ENCODE assay signal across 8 cellular contexts in the genomic region with DNA sequence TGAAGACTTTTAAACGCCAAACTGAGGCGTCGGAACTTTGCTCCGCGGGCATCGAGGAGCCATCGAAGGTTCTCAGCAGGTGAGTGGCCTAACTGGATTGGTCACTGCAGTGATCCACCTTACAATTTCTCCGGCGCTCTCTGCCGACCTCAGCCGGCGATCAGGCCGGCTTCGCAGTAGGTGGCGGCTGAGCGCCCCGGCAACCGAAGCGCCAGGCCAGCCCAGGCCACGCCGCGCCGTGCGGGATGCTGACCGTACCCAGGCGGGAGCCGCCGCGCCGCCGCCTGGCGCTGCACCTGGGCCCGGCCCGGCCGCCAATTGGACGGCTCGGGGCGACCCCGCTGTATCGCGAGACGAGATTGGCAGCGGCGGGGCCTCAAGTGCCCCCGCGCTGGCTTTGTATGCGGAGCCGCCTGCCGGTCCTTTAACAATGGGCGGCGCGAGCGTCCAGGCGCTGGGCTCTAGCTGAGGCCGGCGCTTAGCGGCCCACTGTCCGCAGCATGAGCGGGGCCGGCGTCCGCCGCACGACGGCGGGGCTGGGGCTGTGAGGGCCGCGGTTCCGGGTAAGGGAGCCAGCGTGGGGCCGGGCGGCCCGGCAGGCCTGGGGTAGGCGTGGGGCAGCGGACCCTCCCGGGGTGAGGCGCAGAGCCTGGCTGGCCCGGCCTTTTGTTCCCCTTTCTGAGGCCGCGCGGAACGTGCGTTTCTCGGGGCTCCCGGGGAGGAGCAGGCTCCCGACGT. TPM values are rescaled to one million over a fixed set of nuclear protein-coding genes. Genes with fewer than 3 reads are reported as not detected.
A peak's percentile ranks its signal among the peaks of the same experiment; 100 is the strongest.
DNase-seq lines count a peak whose midpoint lies in the region; FAIRE-seq and TF ChIP-seq lines count a peak whose summit lies in the region.

A gene with protein sequence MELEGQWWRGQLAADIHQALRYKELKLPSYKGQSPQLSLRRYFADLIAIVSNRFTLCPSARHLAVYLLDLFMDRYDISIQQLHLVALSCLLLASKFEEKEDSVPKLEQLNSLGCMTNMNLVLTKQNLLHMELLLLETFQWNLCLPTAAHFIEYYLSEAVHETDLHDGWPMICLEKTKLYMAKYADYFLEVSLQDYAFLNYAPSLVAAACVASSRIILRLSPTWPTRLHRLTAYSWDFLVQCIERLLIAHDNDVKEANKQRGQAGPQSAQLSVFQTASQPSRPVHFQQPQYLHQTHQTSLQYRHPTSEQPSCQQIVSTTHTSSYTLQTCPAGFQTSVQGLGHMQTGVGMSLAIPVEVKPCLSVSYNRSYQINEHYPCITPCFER (plus strand): TSS at position 427 of the 738 bp plus-strand sequence. CDS start 811 bp downstream, outside the sequence.

- no peaks in the 10 kb centered on the region for H3K9me3 Mint-ChIP-seq in activated naive CD4-positive, alpha-beta T cell treated with anti-CD3 and anti-CD28 coated beads for 36 hours

- H3K4me3 Mint-ChIP-seq in activated naive CD4-positive, alpha-beta T cell treated with anti-CD3 and anti-CD28 coated beads for 36 hours = peak within 1 kb of the TSS; percentile 88

- peaks cover 14% of the 10 kb centered on the region for H3K36me3 ChIP-seq in SJSA1

- peaks cover 11% of the 10 kb centered on the region for H3K4me1 ChIP-seq in SJSA1 (replicated peaks)

- intact Hi-C loops in activated naive CD4-positive, alpha-beta T cell treated with anti-CD3 and anti-CD28 coated beads for 36 hours (cut with micrococcal nuclease) = loop anchor here (1.0 to 10.0 kb wide), 7 partner anchors 47 to 541 kb away; a partner anchor contains a TSS

- FAIRE-seq in H54 (lab: Jason Lieb, UNC) = no peak

- H3K27me3 Mint-ChIP-seq in activated naive CD4-positive, alpha-beta T cell treated with anti-CD3 and anti-CD28 coated beads for 36 hours (ENCODE audit: low read depth) = peaks cover 4% of the 10 kb centered on the region

- DNase-seq in GDM1 (lab: John Stamatoyannopoulos, UW) (peak; percentile 74), H54 (ENCODE audit: insufficient read length, low spot score) (peak; percentile 93), LoVo (ENCODE audit: low spot score) (peak; percentile 93), SJSA1 (ENCODE audit: low read depth in 1 of 2, low spot score in 2 of 2) (peak; percentile 72 to 84), glomerular endothelial cell (ENCODE audit: extremely low read depth, low read depth, low spot score) (no peak), nucleus accumbens (lab: John Stamatoyannopoulos, UW) (peak in 55 of 56 donors; percentile 4 to 87 (median 72)), superior temporal gyrus (ENCODE audit: extremely low spot score) (peak; percentile 87)
- peak; percentile 85 for DNase-seq in activated naive CD4-positive, alpha-beta T cell treated with anti-CD3 and anti-CD28 coated beads for 36 hours

- peak within 1 kb of the TSS; percentile 72 for H3K4me3 ChIP-seq in SJSA1

- no peaks in the 10 kb centered on the region for H3K9me3 ChIP-seq in SJSA1 (replicated peaks)

- no peaks in the 10 kb centered on the region for H3K27me3 ChIP-seq in SJSA1 (replicated peaks)

- CTCF ChIA-PET in activated naive CD4-positive, alpha-beta T cell treated with anti-CD3 and anti-CD28 coated beads for 36 hours (lab: Charles Lee) = no interaction called here

- H3K27ac ChIP-seq in SJSA1 = peak within 1 kb of the TSS; percentile 7

- peak within 1 kb of the TSS; percentile 71 for H3K27ac Mint-ChIP-seq in activated naive CD4-positive, alpha-beta T cell treated with anti-CD3 and anti-CD28 coated beads for 36 hours

- H3K36me3 Mint-ChIP-seq in activated naive CD4-positive, alpha-beta T cell treated with anti-CD3 and anti-CD28 coated beads for 36 hours (ENCODE audit: low read depth) = peaks cover 15% of the 10 kb centered on the region

- peaks cover 36% of the 10 kb centered on the region for H3K4me1 Mint-ChIP-seq in activated naive CD4-positive, alpha-beta T cell treated with anti-CD3 and anti-CD28 coated beads for 36 hours (ENCODE audit: low read depth)

- peak; percentile 70; the same call in 1 of the 2 replicates for TF ChIP-seq POLR2A in H54 (IDR thresholded peaks at IDR 0.05; ENCODE audit: low read depth, low read length)

RNA-seq across cellular contexts. Expression of the gene that starts here (rescaled TPM):
- 0.22 and 2.2 TPM in 2 replicates for total RNA-seq in SJSA1 (2014; rRNA removed; shearing (Covaris generic))
- total RNA-seq in activated naive CD4-positive, alpha-beta T cell treated with anti-CD3 and anti-CD28 coated beads for 36 hours = 1 to 10 TPM; 3.2 to 3.6 TPM
- 14.0 and 17.7 TPM in 2 replicates for total RNA-seq in glomerular endothelial cell
